Comparison of ENCODE assay signal across 8 cellular contexts in genomic region chr17:8249621-8250020, GRCh38. TPM values are rescaled to one million over a fixed set of nuclear protein-coding genes. Genes with fewer than 3 reads are reported as not detected.
A peak's percentile ranks its signal among the peaks of the same experiment; 100 is the strongest.
DNase-seq lines count a peak whose midpoint lies in the region; ATAC-seq and TF ChIP-seq lines count a peak whose summit lies in the region.

No MANE protein-coding gene starts in this region.

- TF ChIP-seq CTCF in GM12864 (IDR thresholded peaks at IDR 0.05; ENCODE audit: low read depth, low read length, missing control alignments) = no peak
- TF ChIP-seq CTCF in fibroblast of villous mesenchyme (IDR thresholded peaks at IDR 0.05; ENCODE audit: insufficient read depth, low read depth, low read length) = no peak

- H3K36me3 Mint-ChIP-seq in T-helper 17 cell (ENCODE audit: low read depth) = peaks cover 7% of the 10 kb centered on the region

- peaks cover 47% of the 10 kb centered on the region for H3K4me1 Mint-ChIP-seq in T-helper 17 cell

- no peak for ATAC-seq in T-helper 17 cell
- ATAC-seq in GM18511 (IDR thresholded peaks at IDR 0.05; ENCODE audit: unreplicated experiment) = no peak

- H3K4me3 ChIP-seq in GM12864 (ENCODE audit: low read depth, low read length) (peak overlapping the region; percentile 76), fibroblast of villous mesenchyme (ENCODE audit: low read depth, low read length) (peak overlapping the region; percentile 80), skeletal muscle cell (ENCODE audit: low read depth, low read length) (peak overlapping the region; percentile 99)

- DNase-seq in GM12864 (ENCODE audit: low read depth) (no peak), T-helper 17 cell (no peak), fibroblast of villous mesenchyme (ENCODE audit: low read depth) (no peak), skeletal muscle cell (ENCODE audit: low read depth) (no peak), HuH-7.5 (ENCODE audit: low spot score) (no peak), foreskin melanocyte (no peak)
- DNase-seq in activated CD4-positive, CD25-positive, alpha-beta regulatory T cell treated with anti-CD3 and anti-CD28 coated beads, Interleukin-2, amount 50 U/mL, for 72 hours = no peak

- peak overlapping the region; percentile 100 for H3K27ac Mint-ChIP-seq in T-helper 17 cell

- H3K4me3 Mint-ChIP-seq in T-helper 17 cell = peak overlapping the region; percentile 99

- H3K27me3 Mint-ChIP-seq in T-helper 17 cell = no peaks in the 10 kb centered on the region

- no peaks in the 10 kb centered on the region for H3K9me3 ChIP-seq in T-helper 17 cell (ENCODE audit: control insufficient read depth, low read length, poor library complexity, severe bottlenecking)

RNA-seq across cellular contexts. Expression of gene PFAS, which starts 0.5 kb away (rescaled TPM):
- total RNA-seq in T-helper 17 cell (10 to 100 TPM; 21.1 to 27.0 TPM), fibroblast of villous mesenchyme (38.0 and 41.9 TPM in 2 replicates)

RNA-seq across cellular contexts. Expression of gene CTC1, which starts 1.8 kb away (rescaled TPM):
- total RNA-seq in T-helper 17 cell (100 to 1,000 TPM; 218 TPM), fibroblast of villous mesenchyme (6.0 and 10.3 TPM in 2 replicates)

RNA-seq across cellular contexts. Expression of gene RANGRF, which starts 38.8 kb away (rescaled TPM):
- total RNA-seq in T-helper 17 cell (10 to 100 TPM; 27.0 to 36.2 TPM), fibroblast of villous mesenchyme (8.2 and 13.5 TPM in 2 replicates)

RNA-seq across cellular contexts. Expression of gene AURKB, which starts 39.2 kb away (rescaled TPM):
- total RNA-seq in T-helper 17 cell = 1 to 10 TPM; 2.2 to 2.5 TPM
- total RNA-seq in fibroblast of villous mesenchyme = 12.9 and 19.0 TPM in 2 replicates

RNA-seq across cellular contexts. Expression of gene SLC25A35, which starts 45.6 kb away (rescaled TPM):
- total RNA-seq in T-helper 17 cell (1 to 10 TPM; 8.3 to 8.7 TPM), fibroblast of villous mesenchyme (0.86 and 0.97 TPM in 2 replicates)

Comparison
In these comparisons a context has a peak if more than half of its experiments do, and no peak if none do; other contexts are left out.
1. RNA of gene CTC1, which starts 1.8 kb away (total RNA-seq): 218 TPM in T-helper 17 cell; 6.0 to 10.3 TPM in fibroblast of villous mesenchyme; every median in the first group is over 10 times any median in the second.
2. Peak in every context shown above with its lines, with median percentiles within 50 percentile points of each other: H3K4me3 ChIP-seq.